Comparison of ENCODE assay signal across 14 cellular contexts in genomic region chr10:93160140-93160539, GRCh38.
DNase-seq lines count a peak whose midpoint lies in the region; ATAC-seq lines count a peak whose summit lies in the region.
"Had no signal": no experiment of that assay in that cellular context is flagged by ENCODE, and none has a peak within 500 bp of the region (broad histone marks: within the 10 kb centered on the region; RNA-seq: fewer than 3 reads in every experiment).

No MANE protein-coding gene starts in this region.

- no peak overlapping the region for H2BK5ac ChIP-seq in mesenchymal stem cell (ENCODE audit: low read depth, low read length, poor library complexity, severe bottlenecking)

- H3K4me1 ChIP-seq in GM23248 (ENCODE audit: insufficient read depth) (peaks cover 17% of the 10 kb centered on the region), SJSA1 (replicated peaks) (peaks cover 25% of the 10 kb centered on the region), mesenchymal stem cell (ENCODE audit: control insufficient read depth, insufficient read depth, low read depth, low read length) (no peaks in the 10 kb centered on the region)
- H3K4me1 ChIP-seq: BLaER1 had no signal

- peak overlapping the region; percentile 60 for H3K4me2 ChIP-seq in GM23248 (ENCODE audit: unreplicated experiment)
- no peak overlapping the region for H3K4me2 ChIP-seq in mesenchymal stem cell (ENCODE audit: low read length, poor library complexity, severe bottlenecking)
- H3K4me2 ChIP-seq: BLaER1 had no signal

- no peak overlapping the region for H4K8ac ChIP-seq in mesenchymal stem cell (ENCODE audit: low read length)

- intact Hi-C loops in sciatic nerve (cut with DNase I), result no loop called here

- no peak overlapping the region for H3K14ac ChIP-seq in mesenchymal stem cell (ENCODE audit: low read length in 2 of 2)

- ATAC-seq in sciatic nerve (peak; percentile 82), esophagus mucosa (no peak)

- H4K91ac ChIP-seq in mesenchymal stem cell (ENCODE audit: low read length), result no peak overlapping the region

- no peaks in the 10 kb centered on the region; the same call in 1 of the 2 replicates for H3K9me2 ChIP-seq in GM23248 (ENCODE audit: insufficient read depth)

- H3K23ac ChIP-seq in mesenchymal stem cell (ENCODE audit: low read length in 2 of 2), result no peak overlapping the region

- peak; percentile 17 for DNase-seq in GM23248
- peak in 1 of 2 experiments; percentile 40 for DNase-seq in SJSA1 (ENCODE audit: low read depth in 1 of 2, low spot score in 2 of 2)
- DNase-seq in mesenchymal stem cell, result no peak
- no peak for DNase-seq in sciatic nerve (ENCODE audit: low spot score)
- DNase-seq in inferior parietal cortex (ENCODE audit: extremely low spot score), result no peak
- no peak for DNase-seq in NCI-H2029 (lab: John Stamatoyannopoulos, UW)
- no peak for DNase-seq in GM19240 (ENCODE audit: insufficient read length, low spot score)
- DNase-seq: 8988T; AML-193; CD8-positive, alpha-beta memory T cell; DMS 273 treated with DMSO at 0.1 percent for 48 hours; H7 had no signal

- H3K4me3 ChIP-seq in GM23248 (no peak overlapping the region), SJSA1 (no peak overlapping the region), mesenchymal stem cell (ENCODE audit: insufficient read depth in 1 of 2, low read depth in 1 of 2, low read length in 2 of 2) (no peak overlapping the region)
- H3K4me3 ChIP-seq: BLaER1 had no signal

- in situ Hi-C loops in GM23248 (cut with MboI), result no loop called here

- no peak overlapping the region for H2AK5ac ChIP-seq in mesenchymal stem cell (ENCODE audit: low read length, severe bottlenecking)

- H3K27me3 ChIP-seq in GM23248 (replicated peaks; ENCODE audit: insufficient read depth) (no peaks in the 10 kb centered on the region), SJSA1 (replicated peaks) (no peaks in the 10 kb centered on the region), mesenchymal stem cell (ENCODE audit: control insufficient read depth in 1 of 2, insufficient read depth in 1 of 2, low read length in 2 of 2) (peaks cover 0 to 2% of the 10 kb centered on the region in 2 experiments)
- H3K27me3 ChIP-seq: BLaER1 had no signal

- H3K27ac ChIP-seq in GM23248, result peak overlapping the region; percentile 96
- H3K27ac ChIP-seq in SJSA1, result peak overlapping the region; percentile 94
- H3K27ac ChIP-seq in mesenchymal stem cell (ENCODE audit: low read length, poor library complexity, severe bottlenecking), result no peak overlapping the region
- H3K27ac ChIP-seq: BLaER1 had no signal

- H2BK12ac ChIP-seq in mesenchymal stem cell (ENCODE audit: low read length in 2 of 2), result no peak overlapping the region

- H3K79me1 ChIP-seq in mesenchymal stem cell (replicated peaks; ENCODE audit: low read length, poor library complexity, severe bottlenecking), result no peaks in the 10 kb centered on the region

- 47 to 48% methylated on average over 1 of the region's 1 CpG for WGBS in GM23248 (ENCODE audit: low coverage in 1 of 2, low lambda C conversion rate in 2 of 2, missing lambda C conversion rate in 2 of 2), 2 experiments
- 71% methylated on average over 1 of the region's 1 CpG for WGBS in mesenchymal stem cell

- H2AFZ ChIP-seq in GM23248, result peak overlapping the region; percentile 74
- H2AFZ ChIP-seq in mesenchymal stem cell (ENCODE audit: low read depth, low read length), result no peak overlapping the region

- H3K79me2 ChIP-seq in GM23248 (ENCODE audit: insufficient read depth), result no peaks in the 10 kb centered on the region

- H3K9ac ChIP-seq in GM23248, result peak overlapping the region; percentile 71
- H3K9ac ChIP-seq in mesenchymal stem cell (ENCODE audit: low read length), result peak overlapping the region; percentile 42
- H3K9ac ChIP-seq: BLaER1 had no signal

- H2BK120ac ChIP-seq in mesenchymal stem cell (ENCODE audit: low read depth, low read length), result no peak overlapping the region

- H3K4ac ChIP-seq in mesenchymal stem cell (ENCODE audit: low read depth in 1 of 2, low read length in 2 of 2), result no peak overlapping the region

- H3K9me3 ChIP-seq in GM23248 (ENCODE audit: low read depth) (no peaks in the 10 kb centered on the region), SJSA1 (replicated peaks) (no peaks in the 10 kb centered on the region; the same call in 1 of the 2 replicates), mesenchymal stem cell (ENCODE audit: control insufficient read depth, low read length) (peaks cover 2% of the 10 kb centered on the region)

- no peaks in the 10 kb centered on the region for H4K20me1 ChIP-seq in GM23248 (ENCODE audit: insufficient read depth)
- H4K20me1 ChIP-seq: BLaER1 had no signal

- H3K36me3 ChIP-seq in GM23248 (ENCODE audit: low read depth) (no peaks in the 10 kb centered on the region), SJSA1 (no peaks in the 10 kb centered on the region), mesenchymal stem cell (ENCODE audit: control insufficient read depth in 1 of 2, insufficient read depth in 2 of 2, low read depth in 1 of 2, low read length in 2 of 2) (no peaks in the 10 kb centered on the region)
- H3K36me3 ChIP-seq: BLaER1 had no signal

- H2BK15ac ChIP-seq in mesenchymal stem cell (ENCODE audit: low read depth, poor library complexity, severe bottlenecking), result no peak overlapping the region

- H3K18ac ChIP-seq in mesenchymal stem cell (ENCODE audit: low read depth in 1 of 2, low read length in 2 of 2), result no peak overlapping the region

- peaks cover 23% of the 10 kb centered on the region for H3F3A ChIP-seq in GM23248 (ENCODE audit: insufficient read depth)
